10 cellular contexts compared by ENCODE assay signal in genomic region chr2:171652411-171652775, GRCh38.
DNase-seq lines count a peak whose midpoint lies in the region; ATAC-seq, FAIRE-seq and TF ChIP-seq lines count a peak whose summit lies in the region.
"Had no signal": no experiment of that assay in that cellular context is flagged by ENCODE, and none has a peak within 500 bp of the region (broad histone marks: within the 10 kb centered on the region; RNA-seq: fewer than 3 reads in every experiment).

No MANE protein-coding gene starts in this region.

- ATAC-seq in HG03103 (IDR thresholded peaks at IDR 0.05; ENCODE audit: low read depth, unreplicated experiment) (peak; percentile 64), GM19324 (IDR thresholded peaks at IDR 0.05; ENCODE audit: low FRiP score, unreplicated experiment) (no peak)

- H3K9me3 ChIP-seq in tibial artery = peaks cover 0 to 8% (median 0%) of the 10 kb centered on the region in 3 donors

- FAIRE-seq in GM19239 (lab: Jason Lieb, UNC) = peak; percentile 11

- in situ Hi-C loops in brain microvascular endothelial cell (cut with HindIII; ENCODE audit: low pct_ligation_motif_present, low sequenced_read_pairs) = no loop called here

- H3K36me3 ChIP-seq in brain microvascular endothelial cell (replicated peaks) = no peaks in the 10 kb centered on the region
- H3K36me3 ChIP-seq in tibial artery = no peaks in the 10 kb centered on the region

- H3K4me3 ChIP-seq in AG10803 (ENCODE audit: low read length) = no peak overlapping the region
- H3K4me3 ChIP-seq in brain microvascular endothelial cell (ENCODE audit: low read depth, low read length) = no peak overlapping the region
- H3K4me3 ChIP-seq in tibial artery = no peak overlapping the region

- H3K27ac ChIP-seq in brain microvascular endothelial cell (no peak overlapping the region), tibial artery (no peak overlapping the region)
- H3K27ac ChIP-seq: HL-60 had no signal

- peak; percentile 13 for DNase-seq in AG10803 (ENCODE audit: low read depth)
- no peak for DNase-seq in GM19239 (ENCODE audit: insufficient read length, low spot score)
- DNase-seq in brain microvascular endothelial cell = peak; percentile 77
- DNase-seq in tibial artery = no peak
- DNase-seq in stimulated activated naive CD4-positive, alpha-beta T cell treated with Interleukin-2 at 50 U/mL for 16 hours (lab: John Stamatoyannopoulos, UW) = no peak
- DNase-seq in hypothalamus (lab: John Stamatoyannopoulos, UW) = no peak
- DNase-seq: activated effector memory CD4-positive, alpha-beta T cell treated with Interleukin-2 at 50 U/mL for 16 hours had no signal

- H3K4me1 ChIP-seq in tibial artery = no peaks in the 10 kb centered on the region

- TF ChIP-seq CTCF in AG10803 (conservative IDR thresholded peaks at IDR 0.05; ENCODE audit: low read length) (no peak), brain microvascular endothelial cell (IDR thresholded peaks at IDR 0.05; ENCODE audit: low read depth, low read length, missing control alignments) (no peak), tibial artery (IDR thresholded peaks at IDR 0.05) (no peak)

- intact Hi-C loops in tibial artery (cut with DNase I; ENCODE audit: low total_unique reads) = no loop called here

- H3K27me3 ChIP-seq in brain microvascular endothelial cell (replicated peaks) = no peaks in the 10 kb centered on the region
- H3K27me3 ChIP-seq in tibial artery = no peaks in the 10 kb centered on the region

Comparison
In these comparisons a context has a peak if more than half of its experiments do, and no peak if none do; other contexts are left out.
1. DNase-seq: peak in AG10803 (single experiment) and brain microvascular endothelial cell (single experiment); none in GM19239 (single experiment), tibial artery (0 of 2), stimulated activated naive CD4-positive, alpha-beta T cell treated with Interleukin-2 at 50 U/mL for 16 hours (single experiment) and hypothalamus (0 of 51).